Comparison of ENCODE assay signal across 7 cellular contexts in genomic region chr2:220707261-220707660, GRCh38.
"Had no signal": no experiment of that assay in that cellular context is flagged by ENCODE, and none has a peak within 500 bp of the region (broad histone marks: within the 10 kb centered on the region; RNA-seq: fewer than 3 reads in every experiment).

No MANE protein-coding gene starts in this region.

- FAIRE-seq: HepG2, HTR-8/SVneo, K562 had no signal

- H3K4me1 Mint-ChIP-seq: IgD-negative memory B cell had no signal

- H3K4me3 ChIP-seq: K562 had no signal

- H3K27ac Mint-ChIP-seq: IgD-negative memory B cell had no signal

- DNase-seq: IMR-90, KBM-7 had no signal

- H3K27ac ChIP-seq: HL-60 had no signal

- H3K4me3 Mint-ChIP-seq: IgD-negative memory B cell had no signal

- H3K36me3 Mint-ChIP-seq: IgD-negative memory B cell had no signal
